ENCODE assay signal across 19 cellular contexts in the genomic region with DNA sequence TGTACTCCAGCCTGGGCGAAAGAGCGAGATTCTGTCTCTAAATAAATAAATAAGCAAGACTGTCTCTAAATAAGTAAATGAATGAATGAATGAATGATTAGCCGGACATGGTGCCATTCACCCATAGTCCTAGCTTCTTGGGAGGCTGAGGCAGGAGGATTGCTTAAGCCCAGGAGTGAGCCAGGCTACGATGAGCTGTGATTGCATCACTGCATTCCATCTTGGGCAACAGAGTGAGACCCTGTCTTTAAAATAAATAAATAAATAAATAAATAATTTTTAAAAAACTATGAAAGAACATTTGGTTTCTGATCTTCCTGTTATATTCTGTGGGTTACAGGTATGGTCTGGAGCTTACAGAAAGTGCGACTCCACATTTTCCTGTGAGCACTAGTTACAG.
DNase-seq lines count a peak whose midpoint lies in the region; ATAC-seq, FAIRE-seq and TF ChIP-seq lines count a peak whose summit lies in the region.
"Had no signal": no experiment of that assay in that cellular context is flagged by ENCODE, and none has a peak within 500 bp of the region (broad histone marks: within the 10 kb centered on the region; RNA-seq: fewer than 3 reads in every experiment).

No MANE protein-coding gene starts in this region.

- no peak for TF ChIP-seq POLR2A in HepG2 (IDR thresholded peaks at IDR 0.05; ENCODE audit: insufficient read depth in 1 of 2, low read depth in 2 of 2, low read length in 2 of 2)
- no peak for TF ChIP-seq POLR2A in right lobe of liver (IDR thresholded peaks at IDR 0.05)
- TF ChIP-seq POLR2A in K562 (conservative IDR thresholded peaks at IDR 0.05), result no peak
- TF ChIP-seq POLR2A in erythroblast (IDR thresholded peaks at IDR 0.05; ENCODE audit: low read length), result no peak
- TF ChIP-seq POLR2A in gastrocnemius medialis (IDR thresholded peaks at IDR 0.05), result no peak

- no peak for TF ChIP-seq EP300 in HepG2 (IDR thresholded peaks at IDR 0.05; ENCODE audit: low read depth in 2 of 2, low read length in 2 of 2)
- TF ChIP-seq EP300 in HepG2 (CRISPR knock-in tag; IDR thresholded peaks at IDR 0.05; ENCODE audit: borderline replicate concordance), result no peak
- no peak for TF ChIP-seq EP300 in K562 (IDR thresholded peaks at IDR 0.05; ENCODE audit: low read length)

- H3K4me3 ChIP-seq in HepG2 (replicated peaks in 1 of 3; ENCODE audit: insufficient read depth in 1 of 3, low read depth in 2 of 3, low read length in 3 of 3) (no peak overlapping the region), right lobe of liver (no peak overlapping the region), K562 (no peak overlapping the region), gastrocnemius medialis (no peak overlapping the region)
- H3K4me3 ChIP-seq: BLaER1 treated with 17β-estradiol and CSF1 and Interleukin-3, amounts not matched to agents 10 nM and 100 nM had no signal

- no peak overlapping the region for H3K27ac ChIP-seq in HepG2 (ENCODE audit: extremely low read length, insufficient read depth, low read length)
- no peak overlapping the region for H3K27ac ChIP-seq in right lobe of liver
- no peak overlapping the region for H3K27ac ChIP-seq in K562 (ENCODE audit: extremely low read depth, low read depth, low read length)
- H3K27ac ChIP-seq in gastrocnemius medialis, result no peak overlapping the region
- H3K27ac ChIP-seq: BLaER1 treated with 17β-estradiol and CSF1 and Interleukin-3, amounts not matched to agents 10 nM and 100 nM had no signal

- WGBS in HepG2 (ENCODE audit: low lambda C conversion rate), result 84% methylated on average over 5 of the region's 5 CpGs
- WGBS in right lobe of liver (ENCODE audit: insufficient coverage, low coverage, low lambda C conversion rate, missing lambda C conversion rate), result 62% methylated on average over 2 of the region's 5 CpGs
- 97% methylated on average over 5 of the region's 5 CpGs for WGBS in K562 (ENCODE audit: insufficient coverage, low coverage, missing lambda C conversion rate)

- H3K36me3 ChIP-seq in HepG2 (replicated peaks in 1 of 2; ENCODE audit: control insufficient read depth in 1 of 2, insufficient read depth in 2 of 2, low read length in 2 of 2) (peaks cover 32 to 82% of the 10 kb centered on the region in 2 experiments), right lobe of liver (peaks cover 0 to 80% (median 28%) of the 10 kb centered on the region in 4 donors), K562 (ENCODE audit: control insufficient read depth, insufficient read depth, low read length) (peaks cover 76% of the 10 kb centered on the region), gastrocnemius medialis (peaks cover 0 to 96% of the 10 kb centered on the region in 2 donors)

- no peaks in the 10 kb centered on the region for H3K9me1 ChIP-seq in K562 (ENCODE audit: control insufficient read depth, insufficient read depth, low read length)

- no peak for FAIRE-seq in HepG2 (lab: Jason Lieb, UNC)
- FAIRE-seq in K562 (lab: Jason Lieb, UNC), result no peak
- FAIRE-seq: G401.6, HTR-8/SVneo had no signal

- H3K79me2 ChIP-seq in HepG2 (ENCODE audit: insufficient read depth, low read length), result no peaks in the 10 kb centered on the region
- no peaks in the 10 kb centered on the region for H3K79me2 ChIP-seq in K562 (ENCODE audit: control insufficient read depth, insufficient read depth, low read length)

- H3K27me3 ChIP-seq in HepG2 (ENCODE audit: control insufficient read depth in 1 of 2, insufficient read depth in 2 of 2, low read length in 2 of 2) (no peaks in the 10 kb centered on the region), right lobe of liver (no peaks in the 10 kb centered on the region), K562 (ENCODE audit: control insufficient read depth in 2 of 2, insufficient read depth in 2 of 2, low read length in 2 of 2) (no peaks in the 10 kb centered on the region), gastrocnemius medialis (no peaks in the 10 kb centered on the region)
- H3K27me3 ChIP-seq: BLaER1 treated with 17β-estradiol and CSF1 and Interleukin-3, amounts not matched to agents 10 nM and 100 nM had no signal

- H4K20me1 ChIP-seq in HepG2 (ENCODE audit: insufficient read depth, low read length) (no peaks in the 10 kb centered on the region), K562 (replicated peaks; ENCODE audit: control insufficient read depth, insufficient read depth, low read length) (no peaks in the 10 kb centered on the region)
- H4K20me1 ChIP-seq: BLaER1 treated with 17β-estradiol and CSF1 and Interleukin-3, amounts not matched to agents 10 nM and 100 nM had no signal

- POLR2A ChIA-PET in HepG2 (lab: Yijun Ruan, JAX), result no interaction called here
- POLR2A ChIA-PET in K562 (lab: Yijun Ruan, JAX), result no interaction called here
- POLR2A ChIA-PET in GM10248 (lab: Yijun Ruan, JAX), result interaction anchor here (0.6 kb wide), 1 partner anchor 1659 kb away, joined by 3 read pairs; no protein-coding TSS in a partner anchor

- H2AFZ ChIP-seq in HepG2 (ENCODE audit: low read length), result no peak overlapping the region
- H2AFZ ChIP-seq in K562 (ENCODE audit: low read depth, low read length), result no peak overlapping the region

- H3K4me1 ChIP-seq in HepG2 (ENCODE audit: insufficient read depth, low read length) (no peaks in the 10 kb centered on the region), right lobe of liver (no peaks in the 10 kb centered on the region), K562 (replicated peaks in 1 of 2; ENCODE audit: control insufficient read depth in 2 of 2, insufficient read depth in 2 of 2, low read length in 2 of 2) (no peaks in the 10 kb centered on the region), gastrocnemius medialis (no peaks in the 10 kb centered on the region)
- H3K4me1 ChIP-seq: BLaER1 treated with 17β-estradiol and CSF1 and Interleukin-3, amounts not matched to agents 10 nM and 100 nM had no signal

- in situ Hi-C loops in HepG2 (cut with HindIII; ENCODE audit: extremely low pct_ligation_motif_present, low pct_unique_long_range_greater_than_20kb), result no loop called here
- in situ Hi-C loops in K562 (cut with MboI), result no loop called here
- in situ Hi-C loops in gastrocnemius medialis (cut with MboI; ENCODE audit: low sequenced_read_pairs in 4 of 4), result no loop called here

- DNase-seq in HepG2 (ENCODE audit: low spot score) (no peak), right lobe of liver (no peak), K562 (ENCODE audit: extremely low read depth in 1 of 4, low spot score in 3 of 4) (no peak), fibroblast of gingiva (ENCODE audit: low read depth) (peak; percentile 10), KG1 (lab: John Stamatoyannopoulos, UW) (no peak), GM10248 (ENCODE audit: extremely low spot score) (no peak), erythroblast (lab: John Stamatoyannopoulos, UW) (no peak), gastrocnemius medialis (no peak)
- DNase-seq: 8988T; Calu3; CD8-positive, alpha-beta T cell; DMS 273 treated with DMSO at 0.1 percent for 48 hours; DMS53; DND-41; GOT3; H9 had no signal

- H3K9ac ChIP-seq in HepG2 (ENCODE audit: insufficient read depth, low read depth, low read length) (no peak overlapping the region), K562 (ENCODE audit: insufficient read depth in 1 of 2, low read depth in 2 of 2, low read length in 2 of 2) (no peak overlapping the region)
- H3K9ac ChIP-seq: BLaER1 treated with 17β-estradiol and CSF1 and Interleukin-3, amounts not matched to agents 10 nM and 100 nM had no signal

- H3K4me2 ChIP-seq in HepG2 (ENCODE audit: low read depth, low read length) (no peak overlapping the region), K562 (ENCODE audit: insufficient read depth, low read length) (no peak overlapping the region)
- H3K4me2 ChIP-seq: BLaER1 treated with 17β-estradiol and CSF1 and Interleukin-3, amounts not matched to agents 10 nM and 100 nM had no signal

- intact Hi-C loops in HepG2 (cut with micrococcal nuclease; ENCODE audit: unreplicated experiment), result no loop called here
- intact Hi-C loops in right lobe of liver (cut with DNase I), result no loop called here
- intact Hi-C loops in K562 (cut with micrococcal nuclease), result no loop called here
- intact Hi-C loops in gastrocnemius medialis (cut with DNase I; ENCODE audit: low total_unique reads), result no loop called here

- TF ChIP-seq CTCF in HepG2 (CRISPR knock-in tag; IDR thresholded peaks at IDR 0.05) (no peak), right lobe of liver (IDR thresholded peaks at IDR 0.05) (no peak), K562 (IDR thresholded peaks at IDR 0.05 in 2 of 3, conservative IDR thresholded peaks at IDR 0.05 in 1 of 3; ENCODE audit: insufficient read depth in 2 of 3, low read depth in 1 of 3, low read length in 3 of 3) (no peak), GM10248 (IDR thresholded peaks at IDR 0.05; ENCODE audit: control extremely low read depth, extremely low read depth, low read depth, missing control alignments) (no peak), gastrocnemius medialis (IDR thresholded peaks at IDR 0.05 in 4 of 5, conservative IDR thresholded peaks at IDR 0.05 in 1 of 5) (no peak)

- BruUV-seq in HepG2 (replicated peaks; lab: Mats Ljungman, UMichigan), result no TSS peak
- no TSS peak for BruUV-seq in K562 (replicated peaks; lab: Mats Ljungman, UMichigan)

- TF ChIP-seq RAD21 in HepG2 (CRISPR knock-in tag; IDR thresholded peaks at IDR 0.05) (no peak), K562 (CRISPR knock-in tag; conservative IDR thresholded peaks at IDR 0.05 in 1 of 2, IDR thresholded peaks at IDR 0.05 in 1 of 2) (no peak)

- H3K9me3 ChIP-seq in HepG2 (ENCODE audit: low read length) (no peaks in the 10 kb centered on the region), right lobe of liver (no peaks in the 10 kb centered on the region), K562 (replicated peaks; ENCODE audit: control insufficient read depth, insufficient read depth, low read depth, low read length) (no peaks in the 10 kb centered on the region), gastrocnemius medialis (no peaks in the 10 kb centered on the region)
- H3K9me3 ChIP-seq: BLaER1 treated with 17β-estradiol and CSF1 and Interleukin-3, amounts not matched to agents 10 nM and 100 nM had no signal

- ATAC-seq in HepG2, result no peak
- ATAC-seq in right lobe of liver, result no peak
- ATAC-seq in K562, result no peak
- ATAC-seq in gastrocnemius medialis, result no peak
- ATAC-seq: CD8-positive, alpha-beta T cell had no signal

- CTCF ChIA-PET in HepG2 (lab: Yijun Ruan, JAX; ENCODE audit: low intra/inter-chr PET ratio, low total read pairs) (no interaction called here), K562 (lab: Yijun Ruan, JAX; ENCODE audit: low intra/inter-chr PET ratio) (no interaction called here), GM10248 (lab: Yijun Ruan, JAX) (interaction anchor here (1.4 to 1.7 kb wide), 2 partner anchors 11 to 39 kb away, joined by 4 to 5 read pairs; no protein-coding TSS in a partner anchor)

TF ChIP-seq in HepG2, 621 proteins besides CTCF, POLR2A, EP300 and RAD21:
- TF ChIP-seq ADNP (CRISPR knock-in tag; IDR thresholded peaks at IDR 0.05), result no peak
- TF ChIP-seq CEBPB (IDR thresholded peaks at IDR 0.05; ENCODE audit: borderline replicate concordance, low read depth, low read length), result peak; percentile 79

TF ChIP-seq in K562, 482 proteins besides CTCF, POLR2A, EP300 and RAD21 (continues in another document):
- TF ChIP-seq BRF1 (IDR thresholded peaks at IDR 0.05; ENCODE audit: borderline replicate concordance, extremely low read depth, insufficient read length), result no peak
- TF ChIP-seq FOSL1 (tag; conservative IDR thresholded peaks at IDR 0.05), result no peak
- TF ChIP-seq ZNF699 (CRISPR knock-in tag; IDR thresholded peaks at IDR 0.05; ENCODE audit: insufficient replicate concordance), result no peak
- no peak for TF ChIP-seq GATAD2B (IDR thresholded peaks at IDR 0.05; ENCODE audit: borderline replicate concordance)

Comparison
In these comparisons a context has a peak if more than half of its experiments do, and no peak if none do; other contexts are left out.
1. Of the 241 proteins assayed by ChIP-seq in both HepG2 and K562: peak only in HepG2: CEBPB; only in K562: none; in both: none; in neither: 239; mixed calls (peak in some experiments, not most) for 1.